Comparison of ENCODE assay signal across 19 cellular contexts in genomic region chr9:4810565-4810964, GRCh38. TPM values are rescaled to one million over a fixed set of nuclear protein-coding genes. Genes with fewer than 3 reads are reported as not detected.
DNase-seq lines count a peak whose midpoint lies in the region; ATAC-seq and TF ChIP-seq lines count a peak whose summit lies in the region.
"Had no signal": no experiment of that assay in that cellular context is flagged by ENCODE, and none has a peak within 500 bp of the region (broad histone marks: within the 10 kb centered on the region; RNA-seq: fewer than 3 reads in every experiment).

No MANE protein-coding gene starts in this region.

- CTCF ChIA-PET in activated CD8-positive, alpha-beta T cell treated with anti-CD3 and anti-CD28 coated beads for 36 hours (lab: Charles Lee), result interaction anchor here (2.4 kb wide), 1 partner anchor 13 kb away, joined by 8 read pairs; no protein-coding TSS in a partner anchor
- CTCF ChIA-PET in activated CD8-positive, alpha-beta T cell treated with anti-CD3 and anti-CD28 coated beads, Interleukin-2, amount 10 ng/mL, durations not matched to agents 7 days and 5 days (lab: Charles Lee), result interaction anchor here (1.6 kb wide), 1 partner anchor 17 kb away, joined by 6 read pairs; no protein-coding TSS in a partner anchor

- H3K4me1 ChIP-seq in foreskin keratinocyte, result no peaks in the 10 kb centered on the region
- peaks cover 3% of the 10 kb centered on the region for H3K4me1 ChIP-seq in mucosa of descending colon (ENCODE audit: low read depth)
- no peaks in the 10 kb centered on the region for H3K4me1 ChIP-seq in upper lobe of right lung
- H3K4me1 ChIP-seq: BE2C had no signal

- H3K27ac ChIP-seq in foreskin keratinocyte (no peak overlapping the region), upper lobe of right lung (no peak overlapping the region)

- no peaks in the 10 kb centered on the region for H3K36me3 ChIP-seq in mucosa of descending colon (ENCODE audit: low read depth)
- no peaks in the 10 kb centered on the region for H3K36me3 ChIP-seq in upper lobe of right lung
- H3K36me3 ChIP-seq: BE2C had no signal

- POLR2A ChIA-PET in activated CD8-positive, alpha-beta T cell treated with anti-CD3 and anti-CD28 coated beads for 36 hours (lab: Charles Lee), result no interaction called here
- POLR2A ChIA-PET in activated CD8-positive, alpha-beta T cell treated with anti-CD3 and anti-CD28 coated beads, Interleukin-2, amount 10 ng/mL, durations not matched to agents 7 days and 5 days (lab: Charles Lee), result interaction anchor here (0.6 kb wide), 1 partner anchor 16 kb away, joined by 5 read pairs; no protein-coding TSS in a partner anchor

- no peak overlapping the region for H3K27ac Mint-ChIP-seq in activated CD8-positive, alpha-beta T cell treated with anti-CD3 and anti-CD28 coated beads for 36 hours
- H3K27ac Mint-ChIP-seq in activated CD8-positive, alpha-beta T cell treated with anti-CD3 and anti-CD28 coated beads, Interleukin-2, amount 10 ng/mL, durations not matched to agents 7 days and 5 days, result no peak overlapping the region
- no peak overlapping the region for H3K27ac Mint-ChIP-seq in activated naive CD4-positive, alpha-beta T cell treated with anti-CD3 and anti-CD28 coated beads, Interleukin-2, amount 50 U/mL, for 72 hours
- H3K27ac Mint-ChIP-seq: CD4-positive, CD25-positive, alpha-beta regulatory T cell; CD8-positive, alpha-beta memory T cell; HFFc6; IgD-negative memory B cell had no signal

- intact Hi-C loops in activated CD8-positive, alpha-beta T cell treated with anti-CD3 and anti-CD28 coated beads for 36 hours (cut with micrococcal nuclease), result no loop called here
- intact Hi-C loops in mucosa of descending colon (cut with DNase I, micrococcal nuclease) (no loop called here), upper lobe of right lung (cut with DNase I) (no loop called here)

- no peak for TF ChIP-seq CTCF in activated CD8-positive, alpha-beta T cell treated with anti-CD3 and anti-CD28 coated beads for 36 hours (IDR thresholded peaks at IDR 0.05)
- TF ChIP-seq CTCF in foreskin keratinocyte (conservative IDR thresholded peaks at IDR 0.05) (no peak), mucosa of descending colon (IDR thresholded peaks at IDR 0.05) (no peak), upper lobe of right lung (IDR thresholded peaks at IDR 0.05) (no peak)

- H3K4me3 ChIP-seq in mucosa of descending colon, result no peak overlapping the region
- no peak overlapping the region for H3K4me3 ChIP-seq in upper lobe of right lung

- DNase-seq in activated CD8-positive, alpha-beta T cell treated with anti-CD3 and anti-CD28 coated beads for 36 hours, result no peak
- no peak for DNase-seq in activated CD8-positive, alpha-beta T cell treated with anti-CD3 and anti-CD28 coated beads, Interleukin-2, amount 10 ng/mL, durations not matched to agents 7 days and 5 days
- DNase-seq in foreskin keratinocyte (no peak), mucosa of descending colon (no peak), upper lobe of right lung (no peak)
- no peak for DNase-seq in activated naive CD4-positive, alpha-beta T cell treated with anti-CD3 and anti-CD28 coated beads, Interleukin-2, amount 50 U/mL, for 72 hours (ENCODE audit: low spot score in 2 of 2)
- DNase-seq: BE2C; C1 segment of cervical spinal cord; CD4-positive, CD25-positive, alpha-beta regulatory T cell; CD8-positive, alpha-beta memory T cell; COR-L47; DMS 273 treated with DMSO at 0.1 percent for 48 hours; DMS79; GDM1; GOT3; H7; HFFc6 had no signal

- no peak overlapping the region for H3K4me3 Mint-ChIP-seq in activated CD8-positive, alpha-beta T cell treated with anti-CD3 and anti-CD28 coated beads for 36 hours
- H3K4me3 Mint-ChIP-seq in activated CD8-positive, alpha-beta T cell treated with anti-CD3 and anti-CD28 coated beads, Interleukin-2, amount 10 ng/mL, durations not matched to agents 7 days and 5 days, result no peak overlapping the region
- H3K4me3 Mint-ChIP-seq: CD4-positive, CD25-positive, alpha-beta regulatory T cell; CD8-positive, alpha-beta memory T cell; HFFc6; IgD-negative memory B cell had no signal

- H3K9me3 ChIP-seq in mucosa of descending colon, result peaks cover 10% of the 10 kb centered on the region
- no peaks in the 10 kb centered on the region for H3K9me3 ChIP-seq in upper lobe of right lung
- H3K9me3 ChIP-seq: BE2C had no signal

- H3K36me3 Mint-ChIP-seq in activated CD8-positive, alpha-beta T cell treated with anti-CD3 and anti-CD28 coated beads for 36 hours (ENCODE audit: low read depth), result peaks cover 68% of the 10 kb centered on the region
- peaks cover 49% of the 10 kb centered on the region for H3K36me3 Mint-ChIP-seq in activated CD8-positive, alpha-beta T cell treated with anti-CD3 and anti-CD28 coated beads, Interleukin-2, amount 10 ng/mL, durations not matched to agents 7 days and 5 days (ENCODE audit: low read depth)
- peaks cover 7 to 82% of the 10 kb centered on the region in 2 donors for H3K36me3 Mint-ChIP-seq in activated naive CD4-positive, alpha-beta T cell treated with anti-CD3 and anti-CD28 coated beads, Interleukin-2, amount 50 U/mL, for 72 hours

- peak; percentile 17 for ATAC-seq in activated CD8-positive, alpha-beta T cell treated with anti-CD3 and anti-CD28 coated beads for 36 hours
- no peak for ATAC-seq in activated CD8-positive, alpha-beta T cell treated with anti-CD3 and anti-CD28 coated beads, Interleukin-2, amount 10 ng/mL, durations not matched to agents 7 days and 5 days
- ATAC-seq in foreskin keratinocyte (peak; percentile 46), mucosa of descending colon (peak; percentile 73), upper lobe of right lung (no peak)
- ATAC-seq in activated naive CD4-positive, alpha-beta T cell treated with anti-CD3 and anti-CD28 coated beads, Interleukin-2, amount 50 U/mL, for 72 hours, result no peak
- ATAC-seq: HCT116 had no signal

- no peaks in the 10 kb centered on the region for H3K27me3 ChIP-seq in foreskin keratinocyte
- H3K27me3 ChIP-seq in upper lobe of right lung, result no peaks in the 10 kb centered on the region
- H3K27me3 ChIP-seq: BE2C had no signal

- H3K9me3 Mint-ChIP-seq in activated CD8-positive, alpha-beta T cell treated with anti-CD3 and anti-CD28 coated beads for 36 hours, result peaks cover 36% of the 10 kb centered on the region
- peaks cover 35% of the 10 kb centered on the region for H3K9me3 Mint-ChIP-seq in activated CD8-positive, alpha-beta T cell treated with anti-CD3 and anti-CD28 coated beads, Interleukin-2, amount 10 ng/mL, durations not matched to agents 7 days and 5 days (ENCODE audit: insufficient read depth)
- peaks cover 8 to 28% of the 10 kb centered on the region in 2 donors for H3K9me3 Mint-ChIP-seq in activated naive CD4-positive, alpha-beta T cell treated with anti-CD3 and anti-CD28 coated beads, Interleukin-2, amount 50 U/mL, for 72 hours

- H3K4me1 Mint-ChIP-seq in activated CD8-positive, alpha-beta T cell treated with anti-CD3 and anti-CD28 coated beads for 36 hours (ENCODE audit: low read depth), result peaks cover 47% of the 10 kb centered on the region
- H3K4me1 Mint-ChIP-seq in activated CD8-positive, alpha-beta T cell treated with anti-CD3 and anti-CD28 coated beads, Interleukin-2, amount 10 ng/mL, durations not matched to agents 7 days and 5 days (ENCODE audit: low read depth), result peaks cover 28% of the 10 kb centered on the region

- H3K27me3 Mint-ChIP-seq in activated CD8-positive, alpha-beta T cell treated with anti-CD3 and anti-CD28 coated beads for 36 hours, result no peaks in the 10 kb centered on the region
- no peaks in the 10 kb centered on the region for H3K27me3 Mint-ChIP-seq in activated CD8-positive, alpha-beta T cell treated with anti-CD3 and anti-CD28 coated beads, Interleukin-2, amount 10 ng/mL, durations not matched to agents 7 days and 5 days (ENCODE audit: low read depth)
- H3K27me3 Mint-ChIP-seq: CD4-positive, CD25-positive, alpha-beta regulatory T cell; IgD-negative memory B cell had no signal

RNA-seq across cellular contexts. Expression of gene RCL1, which starts 17.8 kb away (rescaled TPM):
- total RNA-seq in activated CD8-positive, alpha-beta T cell treated with anti-CD3 and anti-CD28 coated beads for 36 hours, result 10 to 100 TPM; 24.5 to 28.6 TPM
- total RNA-seq in activated CD8-positive, alpha-beta T cell treated with anti-CD3 and anti-CD28 coated beads, Interleukin-2, amount 10 ng/mL, durations not matched to agents 7 days and 5 days, result 10 to 100 TPM; 16.8 TPM
- total RNA-seq in foreskin keratinocyte, result 18.1 and 22.2 TPM in 2 replicates
- 15.4 and 20.9 TPM in 2 replicates for polyA plus RNA-seq in foreskin keratinocyte
- total RNA-seq in mucosa of descending colon, result 10 to 100 TPM; 12.0 to 13.3 (median 12.4) TPM
- 10 to 100 TPM; 18.2 to 32.0 TPM for total RNA-seq in activated naive CD4-positive, alpha-beta T cell treated with anti-CD3 and anti-CD28 coated beads, Interleukin-2, amount 50 U/mL, for 72 hours
- 19.6 TPM for total RNA-seq in upper lobe of right lung

Comparison
In these comparisons a context has a peak if more than half of its experiments do, and no peak if none do; other contexts are left out.
1. ATAC-seq: peak in activated CD8-positive, alpha-beta T cell treated with anti-CD3 and anti-CD28 coated beads for 36 hours (single experiment), foreskin keratinocyte (single experiment) and mucosa of descending colon (single experiment); none in activated CD8-positive, alpha-beta T cell treated with anti-CD3 and anti-CD28 coated beads, Interleukin-2, amount 10 ng/mL, durations not matched to agents 7 days and 5 days (single experiment), activated naive CD4-positive, alpha-beta T cell treated with anti-CD3 and anti-CD28 coated beads, Interleukin-2, amount 50 U/mL, for 72 hours (0 of 2) and upper lobe of right lung (single experiment).